ENCODE assay signal across 12 cellular contexts in genomic region chr7:102169651-102170416, GRCh38.
DNase-seq lines count a peak whose midpoint lies in the region; ATAC-seq and TF ChIP-seq lines count a peak whose summit lies in the region.
"Had no signal": no experiment of that assay in that cellular context is flagged by ENCODE, and none has a peak within 500 bp of the region (broad histone marks: within the 10 kb centered on the region; RNA-seq: fewer than 3 reads in every experiment).

No MANE protein-coding gene starts in this region.

- no peak overlapping the region for H3K27ac ChIP-seq in HEK293 (ENCODE audit: extremely low read depth, low read depth, low read length)
- peak overlapping the region in 2 of 4 donors; percentile 18 to 57 for H3K27ac ChIP-seq in body of pancreas
- peak overlapping the region in 3 of 4 donors; percentile 4 to 62 (median 42) for H3K27ac ChIP-seq in gastrocnemius medialis
- H3K27ac ChIP-seq in foreskin keratinocyte: no peak overlapping the region
- H3K27ac ChIP-seq in GM23248: no peak overlapping the region

- no peak overlapping the region for H2AFZ ChIP-seq in GM23248

- no peaks in the 10 kb centered on the region for H3K27me3 ChIP-seq in body of pancreas
- H3K27me3 ChIP-seq in gastrocnemius medialis: no peaks in the 10 kb centered on the region
- H3K27me3 ChIP-seq in foreskin keratinocyte: no peaks in the 10 kb centered on the region
- no peaks in the 10 kb centered on the region for H3K27me3 ChIP-seq in GM23248 (replicated peaks; ENCODE audit: insufficient read depth)

- no peaks in the 10 kb centered on the region for H3K9me3 Mint-ChIP-seq in activated T-helper 2 cell treated with anti-CD3 and anti-CD28 coated beads, Interferon-gamma antibody, Interleukin-2, Interleukin-4, amounts not matched to agents 10 μg/mL and 5 μg/mL and 100 μg/mL, durations not matched to agents 14 hours and 24 hours and 36 hours
- H3K9me3 Mint-ChIP-seq: activated naive CD8-positive, alpha-beta T cell treated with anti-CD3 and anti-CD28 coated beads, Interleukin-2, amount 10 ng/mL, durations not matched to agents 7 days and 5 days; CD8-positive, alpha-beta T cell had no signal

- no peaks in the 10 kb centered on the region for H4K20me1 ChIP-seq in GM23248 (ENCODE audit: insufficient read depth)

- DNase-seq in body of pancreas: peak in 1 of 4 donors; percentile 15
- DNase-seq in kidney glomerular epithelial cell (lab: John Stamatoyannopoulos, UW): peak; percentile 9
- no peak for DNase-seq in gastrocnemius medialis
- no peak for DNase-seq in activated gamma-delta T cell treated with Interleukin-2 at 50 U/mL for 16 hours
- no peak for DNase-seq in foreskin keratinocyte
- no peak for DNase-seq in GM23248
- DNase-seq in activated T-helper 2 cell treated with anti-CD3 and anti-CD28 coated beads, Interferon-gamma antibody, Interleukin-2, Interleukin-4, amounts not matched to agents 10 μg/mL and 5 μg/mL and 100 μg/mL, durations not matched to agents 14 hours and 24 hours and 36 hours (ENCODE audit: low spot score): no peak
- DNase-seq: activated CD4-positive, alpha-beta T cell treated with anti-CD3 and anti-CD28 coated beads, Interleukin-2, amount 50 U/mL, for 48 hours; activated naive CD8-positive, alpha-beta T cell treated with anti-CD3 and anti-CD28 coated beads, Interleukin-2, amount 10 ng/mL, durations not matched to agents 7 days and 5 days; CD8-positive, alpha-beta T cell; stimulated activated naive CD4-positive, alpha-beta T cell had no signal

- no peak overlapping the region for H3K27ac Mint-ChIP-seq in activated T-helper 2 cell treated with anti-CD3 and anti-CD28 coated beads, Interferon-gamma antibody, Interleukin-2, Interleukin-4, amounts not matched to agents 10 μg/mL and 5 μg/mL and 100 μg/mL, durations not matched to agents 14 hours and 24 hours and 36 hours
- H3K27ac Mint-ChIP-seq: activated naive CD8-positive, alpha-beta T cell treated with anti-CD3 and anti-CD28 coated beads, Interleukin-2, amount 10 ng/mL, durations not matched to agents 7 days and 5 days; CD8-positive, alpha-beta T cell had no signal

- no peaks in the 10 kb centered on the region for H3K9me2 ChIP-seq in GM23248 (ENCODE audit: insufficient read depth)

- H3K4me1 Mint-ChIP-seq in activated T-helper 2 cell treated with anti-CD3 and anti-CD28 coated beads, Interferon-gamma antibody, Interleukin-2, Interleukin-4, amounts not matched to agents 10 μg/mL and 5 μg/mL and 100 μg/mL, durations not matched to agents 14 hours and 24 hours and 36 hours (ENCODE audit: low read depth): no peaks in the 10 kb centered on the region
- H3K4me1 Mint-ChIP-seq: activated naive CD8-positive, alpha-beta T cell treated with anti-CD3 and anti-CD28 coated beads, Interleukin-2, amount 10 ng/mL, durations not matched to agents 7 days and 5 days had no signal

- H3K36me3 Mint-ChIP-seq in activated T-helper 2 cell treated with anti-CD3 and anti-CD28 coated beads, Interferon-gamma antibody, Interleukin-2, Interleukin-4, amounts not matched to agents 10 μg/mL and 5 μg/mL and 100 μg/mL, durations not matched to agents 14 hours and 24 hours and 36 hours (ENCODE audit: low read depth): no peaks in the 10 kb centered on the region
- H3K36me3 Mint-ChIP-seq: activated naive CD8-positive, alpha-beta T cell treated with anti-CD3 and anti-CD28 coated beads, Interleukin-2, amount 10 ng/mL, durations not matched to agents 7 days and 5 days had no signal

- no peaks in the 10 kb centered on the region for H3K9me3 ChIP-seq in HEK293 (ENCODE audit: control insufficient read depth, insufficient read depth, low read depth, low read length)
- no peaks in the 10 kb centered on the region for H3K9me3 ChIP-seq in body of pancreas
- no peaks in the 10 kb centered on the region for H3K9me3 ChIP-seq in gastrocnemius medialis
- no peaks in the 10 kb centered on the region for H3K9me3 ChIP-seq in GM23248 (ENCODE audit: low read depth)

- H3K27me3 Mint-ChIP-seq in activated T-helper 2 cell treated with anti-CD3 and anti-CD28 coated beads, Interferon-gamma antibody, Interleukin-2, Interleukin-4, amounts not matched to agents 10 μg/mL and 5 μg/mL and 100 μg/mL, durations not matched to agents 14 hours and 24 hours and 36 hours (ENCODE audit: low read depth): no peaks in the 10 kb centered on the region
- H3K27me3 Mint-ChIP-seq: activated naive CD8-positive, alpha-beta T cell treated with anti-CD3 and anti-CD28 coated beads, Interleukin-2, amount 10 ng/mL, durations not matched to agents 7 days and 5 days had no signal

- POLR2A ChIA-PET in HEK293 (lab: Yijun Ruan, JAX): no interaction called here

- H3K4me3 ChIP-seq in HEK293 (ENCODE audit: low read depth, low read length) (no peak overlapping the region), body of pancreas (no peak overlapping the region), gastrocnemius medialis (no peak overlapping the region), GM23248 (no peak overlapping the region)

- CTCF ChIA-PET in HEK293 (lab: Yijun Ruan, JAX): no interaction called here

- intact Hi-C loops in body of pancreas (cut with DNase I): no loop called here
- intact Hi-C loops in gastrocnemius medialis (cut with DNase I; ENCODE audit: low total_unique reads): no loop called here
- intact Hi-C loops in activated T-helper 2 cell treated with anti-CD3 and anti-CD28 coated beads, Interferon-gamma antibody, Interleukin-2, Interleukin-4, amounts not matched to agents 10 μg/mL and 5 μg/mL and 100 μg/mL, durations not matched to agents 14 hours and 24 hours and 36 hours (cut with micrococcal nuclease): no loop called here

- H3K4me3 Mint-ChIP-seq in activated T-helper 2 cell treated with anti-CD3 and anti-CD28 coated beads, Interferon-gamma antibody, Interleukin-2, Interleukin-4, amounts not matched to agents 10 μg/mL and 5 μg/mL and 100 μg/mL, durations not matched to agents 14 hours and 24 hours and 36 hours (ENCODE audit: low read depth): no peak overlapping the region
- H3K4me3 Mint-ChIP-seq: activated naive CD8-positive, alpha-beta T cell treated with anti-CD3 and anti-CD28 coated beads, Interleukin-2, amount 10 ng/mL, durations not matched to agents 7 days and 5 days; CD8-positive, alpha-beta T cell had no signal

- H3F3A ChIP-seq in GM23248 (ENCODE audit: insufficient read depth): no peaks in the 10 kb centered on the region

- H3K79me2 ChIP-seq in GM23248 (ENCODE audit: insufficient read depth): no peaks in the 10 kb centered on the region

- in situ Hi-C loops in gastrocnemius medialis (cut with MboI; ENCODE audit: low sequenced_read_pairs in 4 of 4) (no loop called here), GM23248 (cut with MboI) (no loop called here)

- TF ChIP-seq CTCF in HEK293 (tag by site-specific recombination; IDR thresholded peaks at IDR 0.05): no peak
- no peak for TF ChIP-seq CTCF in body of pancreas (IDR thresholded peaks at IDR 0.05)
- TF ChIP-seq CTCF in gastrocnemius medialis (IDR thresholded peaks at IDR 0.05 in 4 of 5, conservative IDR thresholded peaks at IDR 0.05 in 1 of 5): no peak
- TF ChIP-seq CTCF in foreskin keratinocyte (conservative IDR thresholded peaks at IDR 0.05): no peak

- H3K36me3 ChIP-seq in HEK293 (ENCODE audit: control insufficient read depth in 2 of 2, insufficient read depth in 1 of 2, low read length in 2 of 2): peaks cover 0 to 3% of the 10 kb centered on the region in 2 experiments; a peak in 2 of 3 replicates
- no peaks in the 10 kb centered on the region for H3K36me3 ChIP-seq in body of pancreas (replicated peaks in 1 of 2; ENCODE audit: insufficient read depth in 1 of 2, low read depth in 2 of 2)
- H3K36me3 ChIP-seq in gastrocnemius medialis: peaks cover 0 to 15% of the 10 kb centered on the region in 2 donors
- no peaks in the 10 kb centered on the region for H3K36me3 ChIP-seq in GM23248 (ENCODE audit: low read depth)

- H3K4me1 ChIP-seq in HEK293 (ENCODE audit: control insufficient read depth, insufficient read depth, low read length): no peaks in the 10 kb centered on the region
- peaks cover 11% of the 10 kb centered on the region for H3K4me1 ChIP-seq in body of pancreas
- peaks cover 6 to 18% of the 10 kb centered on the region in 2 donors for H3K4me1 ChIP-seq in gastrocnemius medialis
- no peaks in the 10 kb centered on the region for H3K4me1 ChIP-seq in foreskin keratinocyte
- no peaks in the 10 kb centered on the region for H3K4me1 ChIP-seq in GM23248 (ENCODE audit: insufficient read depth)

- TF ChIP-seq POLR2A in body of pancreas (IDR thresholded peaks at IDR 0.05) (no peak), gastrocnemius medialis (IDR thresholded peaks at IDR 0.05) (no peak)

- no peak overlapping the region for H3K9ac ChIP-seq in GM23248

- 58 to 68% methylated on average over 13 to 14 of the region's 14 CpGs for WGBS in body of pancreas, 2 donors
- WGBS in GM23248 (ENCODE audit: low coverage in 1 of 2, low lambda C conversion rate in 2 of 2, missing lambda C conversion rate in 2 of 2), 2 experiments: 92% methylated on average over 14 of the region's 14 CpGs

- ATAC-seq in body of pancreas: peak; percentile 31
- no peak for ATAC-seq in gastrocnemius medialis
- no peak for ATAC-seq in foreskin keratinocyte
- ATAC-seq: CD8-positive, alpha-beta T cell had no signal

- no peak overlapping the region for H3K4me2 ChIP-seq in GM23248 (ENCODE audit: unreplicated experiment)

TF ChIP-seq in HEK293, 187 proteins besides CTCF, POLR2A, EP300 and RAD21 (continues in another document):
- no peak for TF ChIP-seq ZNF350 (tag by site-specific recombination; IDR thresholded peaks at IDR 0.05)
- TF ChIP-seq OSR2 (tag by site-specific recombination; IDR thresholded peaks at IDR 0.05): peak; percentile 32; the same call in 1 of the 2 replicates
- TF ChIP-seq, protein P1, sequence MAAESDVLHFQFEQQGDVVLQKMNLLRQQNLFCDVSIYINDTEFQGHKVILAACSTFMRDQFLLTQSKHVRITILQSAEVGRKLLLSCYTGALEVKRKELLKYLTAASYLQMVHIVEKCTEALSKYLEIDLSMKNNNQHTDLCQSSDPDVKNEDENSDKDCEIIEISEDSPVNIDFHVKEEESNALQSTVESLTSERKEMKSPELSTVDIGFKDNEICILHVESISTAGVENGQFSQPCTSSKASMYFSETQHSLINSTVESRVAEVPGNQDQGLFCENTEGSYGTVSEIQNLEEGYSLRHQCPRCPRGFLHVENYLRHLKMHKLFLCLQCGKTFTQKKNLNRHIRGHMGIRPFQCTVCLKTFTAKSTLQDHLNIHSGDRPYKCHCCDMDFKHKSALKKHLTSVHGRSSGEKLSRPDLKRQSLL (tag by site-specific recombination; IDR thresholded peaks at IDR 0.05): no peak
- 0 out of 2 replicates have a peak, but pooled peaks have one; percentile 17 for TF ChIP-seq ZNF423 (tag by site-specific recombination; IDR thresholded peaks at IDR 0.05)

Comparison
In these comparisons a context has a peak if more than half of its experiments do, and no peak if none do; other contexts are left out.
1. H3K27ac ChIP-seq: peak in gastrocnemius medialis (3 of 4); none in HEK293 (single experiment), foreskin keratinocyte (single experiment) and GM23248 (single experiment).